Comparison of ENCODE assay signal across 32 cellular contexts in the genomic region with DNA sequence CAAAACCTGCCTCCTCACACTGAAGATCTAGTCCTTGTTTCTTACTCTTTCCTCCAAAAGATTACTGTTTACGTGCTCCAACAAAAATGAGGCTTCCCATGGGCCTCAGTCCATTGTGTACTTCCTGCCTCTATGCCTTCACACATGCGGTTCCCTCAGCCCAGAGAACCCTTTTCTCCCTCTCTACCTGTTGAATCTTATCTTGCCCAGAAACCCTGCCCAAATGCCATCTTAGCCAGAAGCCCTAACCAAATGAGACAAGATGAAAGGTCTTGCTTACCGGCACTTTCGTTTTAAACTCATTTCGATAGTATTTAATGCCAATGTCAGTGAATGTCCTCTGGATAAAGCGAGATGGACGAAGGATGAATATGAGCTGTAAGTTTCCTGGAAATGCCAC.
"Had no signal": no experiment of that assay in that cellular context is flagged by ENCODE, and none has a peak within 500 bp of the region (broad histone marks: within the 10 kb centered on the region; RNA-seq: fewer than 3 reads in every experiment).

No MANE protein-coding gene starts in this region.

- H3K4me1 Mint-ChIP-seq: activated B cell treated with CpG ODN at 0.5 μM for 24 hours had no signal

- FAIRE-seq: endometrium, endothelial cell of umbilical vein had no signal

- H3K27ac Mint-ChIP-seq: activated B cell treated with CpG ODN at 0.5 μM for 24 hours; activated CD4-positive, alpha-beta memory T cell treated with anti-CD3 and anti-CD28 coated beads for 36 hours; activated CD4-positive, alpha-beta T cell treated with anti-CD3 and anti-CD28 coated beads, Interleukin-2, amount 10 ng/mL, durations not matched to agents 24 days and 14 days; activated CD8-positive, alpha-beta memory T cell treated with anti-CD3 and anti-CD28 coated beads, Interleukin-2, amount 10 ng/mL, durations not matched to agents 7 days and 5 days; activated CD8-positive, alpha-beta T cell treated with anti-CD3 and anti-CD28 coated beads, Interleukin-2, amount 10 ng/mL, durations not matched to agents 7 days and 5 days; activated naive CD8-positive, alpha-beta T cell treated with anti-CD3 and anti-CD28 coated beads for 36 hours; activated naive CD8-positive, alpha-beta T cell treated with anti-CD3 and anti-CD28 coated beads, Interleukin-2, amount 50 U/mL, for 24 hours; activated T-cell treated with anti-CD3 and anti-CD28 coated beads, Interleukin-2, amount 50 U/mL, for 72 hours; T-helper 17 cell; T-helper 2 cell treated with Interferon-gamma antibody and Interleukin-4, amounts not matched to agents 5 μg/mL and 100 μg/mL, for 36 hours had no signal

- H3K4me3 Mint-ChIP-seq: activated B cell treated with CpG ODN at 0.5 μM for 24 hours; activated CD4-positive, alpha-beta memory T cell treated with anti-CD3 and anti-CD28 coated beads for 36 hours; activated CD4-positive, alpha-beta T cell treated with anti-CD3 and anti-CD28 coated beads, Interleukin-2, amount 10 ng/mL, durations not matched to agents 24 days and 14 days; activated CD8-positive, alpha-beta memory T cell treated with anti-CD3 and anti-CD28 coated beads, Interleukin-2, amount 10 ng/mL, durations not matched to agents 7 days and 5 days; activated CD8-positive, alpha-beta T cell treated with anti-CD3 and anti-CD28 coated beads, Interleukin-2, amount 10 ng/mL, durations not matched to agents 7 days and 5 days; activated naive CD8-positive, alpha-beta T cell treated with anti-CD3 and anti-CD28 coated beads for 36 hours; activated naive CD8-positive, alpha-beta T cell treated with anti-CD3 and anti-CD28 coated beads, Interleukin-2, amount 50 U/mL, for 24 hours; activated T-cell treated with anti-CD3 and anti-CD28 coated beads, Interleukin-2, amount 50 U/mL, for 72 hours; T-helper 2 cell treated with Interferon-gamma antibody and Interleukin-4, amounts not matched to agents 5 μg/mL and 100 μg/mL, for 36 hours had no signal

- DNase-seq: activated B cell treated with CpG ODN at 0.5 μM for 24 hours; activated CD4-positive, alpha-beta memory T cell treated with anti-CD3 and anti-CD28 coated beads for 36 hours; activated CD4-positive, alpha-beta T cell treated with anti-CD3 and anti-CD28 coated beads, Interleukin-2, amount 10 ng/mL, durations not matched to agents 24 days and 14 days; activated CD8-positive, alpha-beta memory T cell treated with anti-CD3 and anti-CD28 coated beads, Interleukin-2, amount 10 ng/mL, durations not matched to agents 7 days and 5 days; activated CD8-positive, alpha-beta memory T cell treated with anti-CD3 and anti-CD28 coated beads, Interleukin-2, amount 50 U/mL, for 4 hours; activated CD8-positive, alpha-beta T cell treated with anti-CD3 and anti-CD28 coated beads, Interleukin-2, amount 10 ng/mL, durations not matched to agents 7 days and 5 days; activated gamma-delta T cell; activated naive CD4-positive, alpha-beta T cell treated with anti-CD3 and anti-CD28 coated beads, Interleukin-2, amount 50 U/mL, for 16 hours; activated naive CD4-positive, alpha-beta T cell treated with Interleukin-2 at 50 U/mL for 16 hours; activated naive CD8-positive, alpha-beta T cell treated with anti-CD3 and anti-CD28 coated beads for 36 hours; activated naive CD8-positive, alpha-beta T cell treated with anti-CD3 and anti-CD28 coated beads, Interleukin-2, amount 50 U/mL, for 24 hours; activated T-cell treated with anti-CD3 and anti-CD28 coated beads, Interleukin-2, amount 50 U/mL, for 1 hour; activated T-cell treated with anti-CD3 and anti-CD28 coated beads, Interleukin-2, amount 50 U/mL, for 72 hours; adrenal gland; amygdala; brain microvascular endothelial cell; caudate nucleus; colonic mucosa; effector CD8-positive, alpha-beta T cell; esophagus squamous epithelium; foreskin melanocyte; heart right ventricle; T-helper 1 cell; T-helper 17 cell; T1000; WERI-Rb-1 had no signal

- H3K36me3 Mint-ChIP-seq: activated CD4-positive, alpha-beta memory T cell treated with anti-CD3 and anti-CD28 coated beads for 36 hours had no signal

- H3K4me3 ChIP-seq: adrenal gland, ascending aorta, colonic mucosa, esophagus squamous epithelium, gastroesophageal sphincter, heart right ventricle had no signal

- H3K4me1 ChIP-seq: ascending aorta, colonic mucosa, esophagus squamous epithelium, gastroesophageal sphincter, heart right ventricle had no signal

- H3K27me3 Mint-ChIP-seq: activated B cell treated with CpG ODN at 0.5 μM for 24 hours; activated CD4-positive, alpha-beta memory T cell treated with anti-CD3 and anti-CD28 coated beads for 36 hours; activated CD4-positive, alpha-beta T cell treated with anti-CD3 and anti-CD28 coated beads, Interleukin-2, amount 10 ng/mL, durations not matched to agents 24 days and 14 days; activated CD8-positive, alpha-beta memory T cell treated with anti-CD3 and anti-CD28 coated beads, Interleukin-2, amount 10 ng/mL, durations not matched to agents 7 days and 5 days; activated naive CD8-positive, alpha-beta T cell treated with anti-CD3 and anti-CD28 coated beads for 36 hours; activated naive CD8-positive, alpha-beta T cell treated with anti-CD3 and anti-CD28 coated beads, Interleukin-2, amount 50 U/mL, for 24 hours; T-helper 17 cell had no signal

- H3K9me3 ChIP-seq: adrenal gland, ascending aorta, colonic mucosa, esophagus squamous epithelium, gastroesophageal sphincter, heart right ventricle had no signal

- H3K36me3 ChIP-seq: adrenal gland, ascending aorta, brain microvascular endothelial cell, colonic mucosa, esophagus squamous epithelium, gastroesophageal sphincter, heart right ventricle, WERI-Rb-1 had no signal

- H3K9me3 Mint-ChIP-seq: activated B cell treated with CpG ODN at 0.5 μM for 24 hours; activated CD4-positive, alpha-beta memory T cell treated with anti-CD3 and anti-CD28 coated beads for 36 hours; activated CD4-positive, alpha-beta T cell treated with anti-CD3 and anti-CD28 coated beads, Interleukin-2, amount 10 ng/mL, durations not matched to agents 24 days and 14 days; activated naive CD8-positive, alpha-beta T cell treated with anti-CD3 and anti-CD28 coated beads for 36 hours; activated naive CD8-positive, alpha-beta T cell treated with anti-CD3 and anti-CD28 coated beads, Interleukin-2, amount 50 U/mL, for 24 hours; activated T-cell treated with anti-CD3 and anti-CD28 coated beads, Interleukin-2, amount 50 U/mL, for 72 hours; T-helper 2 cell treated with Interferon-gamma antibody and Interleukin-4, amounts not matched to agents 5 μg/mL and 100 μg/mL, for 36 hours had no signal

- H3K27ac ChIP-seq: adrenal gland, ascending aorta, brain microvascular endothelial cell, colonic mucosa, epithelial cell of prostate, esophagus squamous epithelium, gastroesophageal sphincter, heart right ventricle, WERI-Rb-1 had no signal
